ENCODE assay signal across 2 cellular contexts in the genomic region with DNA sequence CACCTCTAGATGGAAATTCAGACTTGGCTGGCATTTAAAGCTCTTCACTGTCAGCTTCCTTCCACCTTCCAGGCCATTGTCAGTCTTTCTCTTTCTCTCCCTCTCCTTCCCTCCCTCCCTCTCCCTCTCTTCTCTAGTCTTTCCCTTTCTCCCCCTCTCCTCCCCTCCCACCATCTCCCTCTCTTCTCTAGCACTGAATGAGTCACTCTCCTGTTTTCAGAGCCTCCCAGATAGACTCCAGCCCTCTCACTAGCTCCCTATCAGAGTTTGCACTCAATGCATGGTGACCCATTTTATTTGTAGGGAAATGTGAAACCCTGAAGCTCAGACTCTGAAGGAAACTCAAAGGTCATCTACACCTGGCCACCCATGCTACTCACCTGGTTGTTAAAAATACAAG.
TF ChIP-seq lines count a peak whose summit lies in the region.

No MANE protein-coding gene starts in this region.

TF ChIP-seq in GM23338, 12 proteins besides CTCF, POLR2A, EP300 and RAD21:
- TF ChIP-seq, protein P1, sequence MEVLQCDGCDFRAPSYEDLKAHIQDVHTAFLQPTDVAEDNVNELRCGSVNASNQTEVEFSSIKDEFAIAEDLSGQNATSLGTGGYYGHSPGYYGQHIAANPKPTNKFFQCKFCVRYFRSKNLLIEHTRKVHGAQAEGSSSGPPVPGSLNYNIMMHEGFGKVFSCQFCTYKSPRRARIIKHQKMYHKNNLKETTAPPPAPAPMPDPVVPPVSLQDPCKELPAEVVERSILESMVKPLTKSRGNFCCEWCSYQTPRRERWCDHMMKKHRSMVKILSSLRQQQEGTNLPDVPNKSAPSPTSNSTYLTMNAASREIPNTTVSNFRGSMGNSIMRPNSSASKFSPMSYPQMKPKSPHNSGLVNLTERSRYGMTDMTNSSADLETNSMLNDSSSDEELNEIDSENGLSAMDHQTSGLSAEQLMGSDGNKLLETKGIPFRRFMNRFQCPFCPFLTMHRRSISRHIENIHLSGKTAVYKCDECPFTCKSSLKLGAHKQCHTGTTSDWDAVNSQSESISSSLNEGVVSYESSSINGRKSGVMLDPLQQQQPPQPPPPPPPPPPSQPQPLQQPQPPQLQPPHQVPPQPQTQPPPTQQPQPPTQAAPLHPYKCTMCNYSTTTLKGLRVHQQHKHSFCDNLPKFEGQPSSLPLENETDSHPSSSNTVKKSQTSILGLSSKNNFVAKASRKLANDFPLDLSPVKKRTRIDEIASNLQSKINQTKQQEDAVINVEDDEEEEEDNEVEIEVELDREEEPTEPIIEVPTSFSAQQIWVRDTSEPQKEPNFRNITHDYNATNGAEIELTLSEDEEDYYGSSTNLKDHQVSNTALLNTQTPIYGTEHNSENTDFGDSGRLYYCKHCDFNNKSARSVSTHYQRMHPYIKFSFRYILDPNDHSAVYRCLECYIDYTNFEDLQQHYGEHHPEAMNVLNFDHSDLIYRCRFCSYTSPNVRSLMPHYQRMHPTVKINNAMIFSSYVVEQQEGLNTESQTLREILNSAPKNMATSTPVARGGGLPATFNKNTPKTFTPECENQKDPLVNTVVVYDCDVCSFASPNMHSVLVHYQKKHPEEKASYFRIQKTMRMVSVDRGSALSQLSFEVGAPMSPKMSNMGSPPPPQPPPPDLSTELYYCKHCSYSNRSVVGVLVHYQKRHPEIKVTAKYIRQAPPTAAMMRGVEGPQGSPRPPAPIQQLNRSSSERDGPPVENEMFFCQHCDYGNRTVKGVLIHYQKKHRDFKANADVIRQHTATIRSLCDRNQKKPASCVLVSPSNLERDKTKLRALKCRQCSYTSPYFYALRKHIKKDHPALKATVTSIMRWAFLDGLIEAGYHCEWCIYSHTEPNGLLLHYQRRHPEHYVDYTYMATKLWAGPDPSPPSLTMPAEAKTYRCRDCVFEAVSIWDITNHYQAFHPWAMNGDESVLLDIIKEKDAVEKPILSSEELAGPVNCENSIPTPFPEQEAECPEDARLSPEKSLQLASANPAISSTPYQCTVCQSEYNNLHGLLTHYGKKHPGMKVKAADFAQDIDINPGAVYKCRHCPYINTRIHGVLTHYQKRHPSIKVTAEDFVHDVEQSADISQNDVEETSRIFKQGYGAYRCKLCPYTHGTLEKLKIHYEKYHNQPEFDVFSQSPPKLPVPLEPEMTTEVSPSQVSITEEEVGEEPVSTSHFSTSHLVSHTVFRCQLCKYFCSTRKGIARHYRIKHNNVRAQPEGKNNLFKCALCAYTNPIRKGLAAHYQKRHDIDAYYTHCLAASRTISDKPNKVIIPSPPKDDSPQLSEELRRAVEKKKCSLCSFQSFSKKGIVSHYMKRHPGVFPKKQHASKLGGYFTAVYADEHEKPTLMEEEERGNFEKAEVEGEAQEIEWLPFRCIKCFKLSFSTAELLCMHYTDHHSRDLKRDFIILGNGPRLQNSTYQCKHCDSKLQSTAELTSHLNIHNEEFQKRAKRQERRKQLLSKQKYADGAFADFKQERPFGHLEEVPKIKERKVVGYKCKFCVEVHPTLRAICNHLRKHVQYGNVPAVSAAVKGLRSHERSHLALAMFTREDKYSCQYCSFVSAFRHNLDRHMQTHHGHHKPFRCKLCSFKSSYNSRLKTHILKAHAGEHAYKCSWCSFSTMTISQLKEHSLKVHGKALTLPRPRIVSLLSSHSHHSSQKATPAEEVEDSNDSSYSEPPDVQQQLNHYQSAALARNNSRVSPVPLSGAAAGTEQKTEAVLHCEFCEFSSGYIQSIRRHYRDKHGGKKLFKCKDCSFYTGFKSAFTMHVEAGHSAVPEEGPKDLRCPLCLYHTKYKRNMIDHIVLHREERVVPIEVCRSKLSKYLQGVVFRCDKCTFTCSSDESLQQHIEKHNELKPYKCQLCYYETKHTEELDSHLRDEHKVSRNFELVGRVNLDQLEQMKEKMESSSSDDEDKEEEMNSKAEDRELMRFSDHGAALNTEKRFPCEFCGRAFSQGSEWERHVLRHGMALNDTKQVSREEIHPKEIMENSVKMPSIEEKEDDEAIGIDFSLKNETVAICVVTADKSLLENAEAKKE (CRISPR knock-in tag; IDR thresholded peaks at IDR 0.05): no peak
- TF ChIP-seq, protein P2, sequence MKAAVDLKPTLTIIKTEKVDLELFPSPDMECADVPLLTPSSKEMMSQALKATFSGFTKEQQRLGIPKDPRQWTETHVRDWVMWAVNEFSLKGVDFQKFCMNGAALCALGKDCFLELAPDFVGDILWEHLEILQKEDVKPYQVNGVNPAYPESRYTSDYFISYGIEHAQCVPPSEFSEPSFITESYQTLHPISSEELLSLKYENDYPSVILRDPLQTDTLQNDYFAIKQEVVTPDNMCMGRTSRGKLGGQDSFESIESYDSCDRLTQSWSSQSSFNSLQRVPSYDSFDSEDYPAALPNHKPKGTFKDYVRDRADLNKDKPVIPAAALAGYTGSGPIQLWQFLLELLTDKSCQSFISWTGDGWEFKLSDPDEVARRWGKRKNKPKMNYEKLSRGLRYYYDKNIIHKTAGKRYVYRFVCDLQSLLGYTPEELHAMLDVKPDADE (IDR thresholded peaks at IDR 0.05): no peak
- no peak for TF ChIP-seq NANOG (IDR thresholded peaks at IDR 0.05; ENCODE audit: borderline replicate concordance)
- TF ChIP-seq CREB1 (CRISPR knock-in tag; IDR thresholded peaks at IDR 0.05; ENCODE audit: low read depth): no peak
- TF ChIP-seq STAT1 (IDR thresholded peaks at IDR 0.05; ENCODE audit: unreplicated experiment): no peak
- no peak for TF ChIP-seq JUNB (IDR thresholded peaks at IDR 0.05; ENCODE audit: unreplicated experiment)
- no peak for TF ChIP-seq EZH2phosphoT487 (IDR thresholded peaks at IDR 0.05; ENCODE audit: unreplicated experiment)
- no peak for TF ChIP-seq ZNF331 (CRISPR knock-in tag; IDR thresholded peaks at IDR 0.05; ENCODE audit: low read depth)
- no peak for TF ChIP-seq POLR2AphosphoS5 (IDR thresholded peaks at IDR 0.05; ENCODE audit: low read depth)
- TF ChIP-seq ZNF114 (CRISPR knock-in tag; IDR thresholded peaks at IDR 0.05): no peak
TF ChIP-seq in GM23338: peak in this region for 0.

TF ChIP-seq in SK-N-SH, 30 proteins besides CTCF, POLR2A, EP300 and RAD21 (continued from another document):
- TF ChIP-seq FOSL2 (IDR thresholded peaks at IDR 0.05; ENCODE audit: borderline replicate concordance, low read depth): peak; percentile 74; the same call in 1 of the 2 replicates
- TF ChIP-seq, protein P3, sequence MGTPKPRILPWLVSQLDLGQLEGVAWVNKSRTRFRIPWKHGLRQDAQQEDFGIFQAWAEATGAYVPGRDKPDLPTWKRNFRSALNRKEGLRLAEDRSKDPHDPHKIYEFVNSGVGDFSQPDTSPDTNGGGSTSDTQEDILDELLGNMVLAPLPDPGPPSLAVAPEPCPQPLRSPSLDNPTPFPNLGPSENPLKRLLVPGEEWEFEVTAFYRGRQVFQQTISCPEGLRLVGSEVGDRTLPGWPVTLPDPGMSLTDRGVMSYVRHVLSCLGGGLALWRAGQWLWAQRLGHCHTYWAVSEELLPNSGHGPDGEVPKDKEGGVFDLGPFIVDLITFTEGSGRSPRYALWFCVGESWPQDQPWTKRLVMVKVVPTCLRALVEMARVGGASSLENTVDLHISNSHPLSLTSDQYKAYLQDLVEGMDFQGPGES (IDR thresholded peaks at IDR 0.05; ENCODE audit: low read depth, low read length): no peak
- no peak for TF ChIP-seq ELF1 (IDR thresholded peaks at IDR 0.05)
- TF ChIP-seq RCOR1 (IDR thresholded peaks at IDR 0.05; ENCODE audit: low read length): no peak
- no peak for TF ChIP-seq RFX5 (IDR thresholded peaks at IDR 0.05; ENCODE audit: low read length)
